2 cellular contexts compared by ENCODE assay signal in the genomic region with DNA sequence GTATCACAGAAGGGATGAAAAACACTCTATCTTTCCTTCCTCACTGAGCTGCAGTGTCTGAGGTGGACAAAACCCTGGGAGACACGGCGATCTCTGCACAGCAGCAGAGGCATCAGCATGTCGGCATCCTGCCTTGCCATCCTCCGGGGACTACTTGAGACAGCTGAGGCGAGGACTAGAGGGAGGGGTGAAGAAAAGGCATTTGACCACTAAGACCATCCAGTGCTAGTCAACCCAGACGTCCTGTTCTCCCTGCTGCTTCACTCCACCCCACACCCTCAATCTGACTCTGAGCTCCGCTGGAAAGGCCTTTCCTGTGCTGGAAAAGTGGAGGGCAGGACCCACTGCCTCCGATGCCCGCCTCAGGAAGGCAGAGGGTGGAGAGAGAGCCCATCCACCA.
TF ChIP-seq lines count a peak whose summit lies in the region.

No MANE protein-coding gene starts in this region.

TF ChIP-seq in SK-N-SH, 30 proteins besides CTCF, POLR2A, EP300 and RAD21 (continued from another document):
- TF ChIP-seq, protein P1, sequence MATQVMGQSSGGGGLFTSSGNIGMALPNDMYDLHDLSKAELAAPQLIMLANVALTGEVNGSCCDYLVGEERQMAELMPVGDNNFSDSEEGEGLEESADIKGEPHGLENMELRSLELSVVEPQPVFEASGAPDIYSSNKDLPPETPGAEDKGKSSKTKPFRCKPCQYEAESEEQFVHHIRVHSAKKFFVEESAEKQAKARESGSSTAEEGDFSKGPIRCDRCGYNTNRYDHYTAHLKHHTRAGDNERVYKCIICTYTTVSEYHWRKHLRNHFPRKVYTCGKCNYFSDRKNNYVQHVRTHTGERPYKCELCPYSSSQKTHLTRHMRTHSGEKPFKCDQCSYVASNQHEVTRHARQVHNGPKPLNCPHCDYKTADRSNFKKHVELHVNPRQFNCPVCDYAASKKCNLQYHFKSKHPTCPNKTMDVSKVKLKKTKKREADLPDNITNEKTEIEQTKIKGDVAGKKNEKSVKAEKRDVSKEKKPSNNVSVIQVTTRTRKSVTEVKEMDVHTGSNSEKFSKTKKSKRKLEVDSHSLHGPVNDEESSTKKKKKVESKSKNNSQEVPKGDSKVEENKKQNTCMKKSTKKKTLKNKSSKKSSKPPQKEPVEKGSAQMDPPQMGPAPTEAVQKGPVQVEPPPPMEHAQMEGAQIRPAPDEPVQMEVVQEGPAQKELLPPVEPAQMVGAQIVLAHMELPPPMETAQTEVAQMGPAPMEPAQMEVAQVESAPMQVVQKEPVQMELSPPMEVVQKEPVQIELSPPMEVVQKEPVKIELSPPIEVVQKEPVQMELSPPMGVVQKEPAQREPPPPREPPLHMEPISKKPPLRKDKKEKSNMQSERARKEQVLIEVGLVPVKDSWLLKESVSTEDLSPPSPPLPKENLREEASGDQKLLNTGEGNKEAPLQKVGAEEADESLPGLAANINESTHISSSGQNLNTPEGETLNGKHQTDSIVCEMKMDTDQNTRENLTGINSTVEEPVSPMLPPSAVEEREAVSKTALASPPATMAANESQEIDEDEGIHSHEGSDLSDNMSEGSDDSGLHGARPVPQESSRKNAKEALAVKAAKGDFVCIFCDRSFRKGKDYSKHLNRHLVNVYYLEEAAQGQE (IDR thresholded peaks at IDR 0.05; ENCODE audit: low read depth, low read length) = no peak
- TF ChIP-seq RCOR1 (IDR thresholded peaks at IDR 0.05; ENCODE audit: low read length) (no peak), SMC3 (IDR thresholded peaks at IDR 0.05; ENCODE audit: low read depth, low read length) (no peak), NRF1 (IDR thresholded peaks at IDR 0.05; ENCODE audit: low read depth, low read length) (no peak), SIN3A (IDR thresholded peaks at IDR 0.05; ENCODE audit: borderline replicate concordance, low read depth, low read length) (no peak), NFIC (IDR thresholded peaks at IDR 0.05; ENCODE audit: borderline replicate concordance) (no peak), RXRA (IDR thresholded peaks at IDR 0.05; ENCODE audit: borderline replicate concordance, low read depth) (no peak), EZH2phosphoT487 (IDR thresholded peaks at IDR 0.05; ENCODE audit: borderline replicate concordance, low read depth) (no peak), TAF1 (IDR thresholded peaks at IDR 0.05; ENCODE audit: borderline replicate concordance, low read depth, low read length) (no peak), GATA2 (CRISPR knock-in tag; IDR thresholded peaks at IDR 0.05) (no peak), ELF1 (IDR thresholded peaks at IDR 0.05) (no peak), RFX5 (IDR thresholded peaks at IDR 0.05; ENCODE audit: low read length) (no peak), JUND (IDR thresholded peaks at IDR 0.05) (no peak), MEF2A (IDR thresholded peaks at IDR 0.05; ENCODE audit: borderline replicate concordance, low read depth) (no peak)
- TF ChIP-seq, protein P2, sequence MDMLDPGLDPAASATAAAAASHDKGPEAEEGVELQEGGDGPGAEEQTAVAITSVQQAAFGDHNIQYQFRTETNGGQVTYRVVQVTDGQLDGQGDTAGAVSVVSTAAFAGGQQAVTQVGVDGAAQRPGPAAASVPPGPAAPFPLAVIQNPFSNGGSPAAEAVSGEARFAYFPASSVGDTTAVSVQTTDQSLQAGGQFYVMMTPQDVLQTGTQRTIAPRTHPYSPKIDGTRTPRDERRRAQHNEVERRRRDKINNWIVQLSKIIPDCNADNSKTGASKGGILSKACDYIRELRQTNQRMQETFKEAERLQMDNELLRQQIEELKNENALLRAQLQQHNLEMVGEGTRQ (IDR thresholded peaks at IDR 0.05; ENCODE audit: borderline replicate concordance, low read depth, low read length) = no peak
- TF ChIP-seq, protein P3, sequence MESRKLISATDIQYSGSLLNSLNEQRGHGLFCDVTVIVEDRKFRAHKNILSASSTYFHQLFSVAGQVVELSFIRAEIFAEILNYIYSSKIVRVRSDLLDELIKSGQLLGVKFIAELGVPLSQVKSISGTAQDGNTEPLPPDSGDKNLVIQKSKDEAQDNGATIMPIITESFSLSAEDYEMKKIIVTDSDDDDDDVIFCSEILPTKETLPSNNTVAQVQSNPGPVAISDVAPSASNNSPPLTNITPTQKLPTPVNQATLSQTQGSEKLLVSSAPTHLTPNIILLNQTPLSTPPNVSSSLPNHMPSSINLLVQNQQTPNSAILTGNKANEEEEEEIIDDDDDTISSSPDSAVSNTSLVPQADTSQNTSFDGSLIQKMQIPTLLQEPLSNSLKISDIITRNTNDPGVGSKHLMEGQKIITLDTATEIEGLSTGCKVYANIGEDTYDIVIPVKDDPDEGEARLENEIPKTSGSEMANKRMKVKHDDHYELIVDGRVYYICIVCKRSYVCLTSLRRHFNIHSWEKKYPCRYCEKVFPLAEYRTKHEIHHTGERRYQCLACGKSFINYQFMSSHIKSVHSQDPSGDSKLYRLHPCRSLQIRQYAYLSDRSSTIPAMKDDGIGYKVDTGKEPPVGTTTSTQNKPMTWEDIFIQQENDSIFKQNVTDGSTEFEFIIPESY (IDR thresholded peaks at IDR 0.05; ENCODE audit: borderline replicate concordance, low read depth) = no peak

TF ChIP-seq in SK-N-SH treated with all-trans-retinoic acid at 6 μM for 48 hours, 23 proteins besides CTCF, POLR2A, EP300 and RAD21 (continued from another document):
- TF ChIP-seq GLIS3 (CRISPR knock-in tag; IDR thresholded peaks at IDR 0.05) (no peak), ARNTL (CRISPR knock-in tag; IDR thresholded peaks at IDR 0.05; ENCODE audit: borderline replicate concordance, low read depth) (no peak), ZC3H10 (CRISPR knock-in tag; IDR thresholded peaks at IDR 0.05) (no peak), ZFP3 (CRISPR knock-in tag; IDR thresholded peaks at IDR 0.05) (no peak), ZFP30 (CRISPR knock-in tag; IDR thresholded peaks at IDR 0.05) (no peak), ESRRG (CRISPR knock-in tag; IDR thresholded peaks at IDR 0.05) (no peak), CSDC2 (CRISPR knock-in tag; IDR thresholded peaks at IDR 0.05) (no peak), PPARA (CRISPR knock-in tag; IDR thresholded peaks at IDR 0.05; ENCODE audit: borderline replicate concordance) (no peak), ZNF565 (CRISPR knock-in tag; conservative IDR thresholded peaks at IDR 0.05; ENCODE audit: low read depth) (no peak)
- TF ChIP-seq, protein P4, sequence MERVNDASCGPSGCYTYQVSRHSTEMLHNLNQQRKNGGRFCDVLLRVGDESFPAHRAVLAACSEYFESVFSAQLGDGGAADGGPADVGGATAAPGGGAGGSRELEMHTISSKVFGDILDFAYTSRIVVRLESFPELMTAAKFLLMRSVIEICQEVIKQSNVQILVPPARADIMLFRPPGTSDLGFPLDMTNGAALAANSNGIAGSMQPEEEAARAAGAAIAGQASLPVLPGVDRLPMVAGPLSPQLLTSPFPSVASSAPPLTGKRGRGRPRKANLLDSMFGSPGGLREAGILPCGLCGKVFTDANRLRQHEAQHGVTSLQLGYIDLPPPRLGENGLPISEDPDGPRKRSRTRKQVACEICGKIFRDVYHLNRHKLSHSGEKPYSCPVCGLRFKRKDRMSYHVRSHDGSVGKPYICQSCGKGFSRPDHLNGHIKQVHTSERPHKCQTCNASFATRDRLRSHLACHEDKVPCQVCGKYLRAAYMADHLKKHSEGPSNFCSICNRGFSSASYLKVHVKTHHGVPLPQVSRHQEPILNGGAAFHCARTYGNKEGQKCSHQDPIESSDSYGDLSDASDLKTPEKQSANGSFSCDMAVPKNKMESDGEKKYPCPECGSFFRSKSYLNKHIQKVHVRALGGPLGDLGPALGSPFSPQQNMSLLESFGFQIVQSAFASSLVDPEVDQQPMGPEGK (CRISPR knock-in tag; IDR thresholded peaks at IDR 0.05; ENCODE audit: borderline replicate concordance) = no peak
- TF ChIP-seq, protein P5, sequence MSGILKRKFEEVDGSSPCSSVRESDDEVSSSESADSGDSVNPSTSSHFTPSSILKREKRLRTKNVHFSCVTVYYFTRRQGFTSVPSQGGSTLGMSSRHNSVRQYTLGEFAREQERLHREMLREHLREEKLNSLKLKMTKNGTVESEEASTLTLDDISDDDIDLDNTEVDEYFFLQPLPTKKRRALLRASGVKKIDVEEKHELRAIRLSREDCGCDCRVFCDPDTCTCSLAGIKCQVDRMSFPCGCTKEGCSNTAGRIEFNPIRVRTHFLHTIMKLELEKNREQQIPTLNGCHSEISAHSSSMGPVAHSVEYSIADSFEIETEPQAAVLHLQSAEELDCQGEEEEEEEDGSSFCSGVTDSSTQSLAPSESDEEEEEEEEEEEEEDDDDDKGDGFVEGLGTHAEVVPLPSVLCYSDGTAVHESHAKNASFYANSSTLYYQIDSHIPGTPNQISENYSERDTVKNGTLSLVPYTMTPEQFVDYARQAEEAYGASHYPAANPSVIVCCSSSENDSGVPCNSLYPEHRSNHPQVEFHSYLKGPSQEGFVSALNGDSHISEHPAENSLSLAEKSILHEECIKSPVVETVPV (CRISPR knock-in tag; IDR thresholded peaks at IDR 0.05) = no peak
- TF ChIP-seq, protein P6, sequence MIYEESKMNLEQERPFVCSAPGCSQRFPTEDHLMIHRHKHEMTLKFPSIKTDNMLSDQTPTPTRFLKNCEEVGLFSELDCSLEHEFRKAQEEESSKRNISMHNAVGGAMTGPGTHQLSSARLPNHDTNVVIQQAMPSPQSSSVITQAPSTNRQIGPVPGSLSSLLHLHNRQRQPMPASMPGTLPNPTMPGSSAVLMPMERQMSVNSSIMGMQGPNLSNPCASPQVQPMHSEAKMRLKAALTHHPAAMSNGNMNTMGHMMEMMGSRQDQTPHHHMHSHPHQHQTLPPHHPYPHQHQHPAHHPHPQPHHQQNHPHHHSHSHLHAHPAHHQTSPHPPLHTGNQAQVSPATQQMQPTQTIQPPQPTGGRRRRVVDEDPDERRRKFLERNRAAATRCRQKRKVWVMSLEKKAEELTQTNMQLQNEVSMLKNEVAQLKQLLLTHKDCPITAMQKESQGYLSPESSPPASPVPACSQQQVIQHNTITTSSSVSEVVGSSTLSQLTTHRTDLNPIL (CRISPR knock-in tag; IDR thresholded peaks at IDR 0.05; ENCODE audit: low read depth) = no peak
